Comparison of ENCODE assay signal across 8 cellular contexts in genomic region chr22:37316875-37317371, GRCh38. TPM values are rescaled to one million over a fixed set of nuclear protein-coding genes. Genes with fewer than 3 reads are reported as not detected.
DNase-seq lines count a peak whose midpoint lies in the region; ATAC-seq and TF ChIP-seq lines count a peak whose summit lies in the region.

No MANE protein-coding gene starts in this region.

- no peak overlapping the region for H3K4me3 ChIP-seq in breast epithelium

- H3K4me1 ChIP-seq in breast epithelium: no peaks in the 10 kb centered on the region

- H3K27me3 ChIP-seq in breast epithelium: no peaks in the 10 kb centered on the region

- TF ChIP-seq POLR2A in breast epithelium (IDR thresholded peaks at IDR 0.05): no peak

- H3K27ac ChIP-seq in VCaP: no peak overlapping the region
- H3K27ac ChIP-seq in breast epithelium: no peak overlapping the region

- TF ChIP-seq CTCF in VCaP (conservative IDR thresholded peaks at IDR 0.05) (peak; percentile 90), breast epithelium (IDR thresholded peaks at IDR 0.05) (peak; percentile 44 to 88 (median 84))

- H3K9me3 ChIP-seq in breast epithelium: no peaks in the 10 kb centered on the region

- ATAC-seq in GM21737 (IDR thresholded peaks at IDR 0.05; ENCODE audit: unreplicated experiment): no peak

- DNase-seq in NCI-H524 (lab: John Stamatoyannopoulos, UW) (peak; percentile 78), NCI-H524 treated with DMSO at 0.1 percent for 48 hours (lab: John Stamatoyannopoulos, UW) (no peak), NCI-H2029 (lab: John Stamatoyannopoulos, UW) (peak; percentile 51), breast epithelium (ENCODE audit: low spot score in 2 of 2) (peak; percentile 62 to 69), iris pigment epithelial cell (ENCODE audit: low read depth) (peak; percentile 83)
- peak; percentile 81 for DNase-seq in stimulated activated CD4-positive, alpha-beta T cell treated with anti-CD3 and anti-CD28 coated beads, Interleukin-15, amount 100 ng/mL, for 24 hours

- no peaks in the 10 kb centered on the region for H3K36me3 ChIP-seq in breast epithelium

- intact Hi-C loops in breast epithelium (cut with DNase I; ENCODE audit: low total_unique reads): loop anchor here (5.0 kb wide), 1 partner anchor 590 kb away; no protein-coding TSS in a partner anchor

RNA-seq across cellular contexts. Expression of gene CYTH4, which starts 34.6 kb away (rescaled TPM):
- 10 to 100 TPM in 2 of 3 donors, 1 to 10 TPM in 1; 6.9 to 25.1 (median 10.5) TPM for total RNA-seq in breast epithelium
